ENCODE assay signal across 8 cellular contexts in genomic region chr1:226064816-226065248, GRCh38. TPM values are rescaled to one million over a fixed set of nuclear protein-coding genes. Genes with fewer than 3 reads are reported as not detected.
DNase-seq lines count a peak whose midpoint lies in the region; ATAC-seq, FAIRE-seq and TF ChIP-seq lines count a peak whose summit lies in the region.

No MANE protein-coding gene starts in this region.

- TF ChIP-seq CTCF in psoas muscle (IDR thresholded peaks at IDR 0.05), result peak; percentile 67

- peak overlapping the region; percentile 91 for H3K4me3 ChIP-seq in CD8-positive, alpha-beta memory T cell (ENCODE audit: low read length)
- peak overlapping the region; percentile 95 for H3K4me3 ChIP-seq in psoas muscle

- peaks cover 57 to 69% (median 60%) of the 10 kb centered on the region in 3 donors for H3K4me1 Mint-ChIP-seq in CD8-positive, alpha-beta memory T cell

- ATAC-seq in psoas muscle (peak in 1 of 4 donors; percentile 30), GM18873 (IDR thresholded peaks at IDR 0.05; ENCODE audit: low FRiP score, unreplicated experiment) (no peak)

- peaks cover 11 to 65% (median 15%) of the 10 kb centered on the region in 3 donors for H3K36me3 Mint-ChIP-seq in CD8-positive, alpha-beta memory T cell

- WGBS in psoas muscle, 3 donors, result 1% methylated on average over 5 of the region's 5 CpGs

- no peaks in the 10 kb centered on the region for H3K27me3 Mint-ChIP-seq in CD8-positive, alpha-beta memory T cell

- H3K36me3 ChIP-seq in CD8-positive, alpha-beta memory T cell (ENCODE audit: insufficient read depth, low read length), result peaks cover 37% of the 10 kb centered on the region
- peaks cover 0 to 47% of the 10 kb centered on the region in 2 donors for H3K36me3 ChIP-seq in psoas muscle (ENCODE audit: insufficient read depth in 1 of 2, low read depth in 1 of 2)

- H3K9me3 ChIP-seq in CD8-positive, alpha-beta memory T cell (ENCODE audit: low read length), result no peaks in the 10 kb centered on the region
- H3K9me3 ChIP-seq in psoas muscle, result no peaks in the 10 kb centered on the region

- peak overlapping the region; percentile 66 to 100 (median 82) for H3K27ac Mint-ChIP-seq in CD8-positive, alpha-beta memory T cell

- POLR2A ChIA-PET in CD8-positive, alpha-beta memory T cell (lab: Charles Lee), result interaction anchor here (0.7 to 1.5 kb wide), 9 partner anchors 9 to 638 kb away, joined by 3 to 22 read pairs (median 5); partner anchors contain the start of genes SDE2 and SRP9

- no peak for TF ChIP-seq POLR2A in H54 (IDR thresholded peaks at IDR 0.05; ENCODE audit: low read depth, low read length)

- peak; percentile 23 for FAIRE-seq in H54 (lab: Jason Lieb, UNC)

- intact Hi-C loops in psoas muscle (cut with DNase I), result loop anchor here (1.0 to 5.0 kb wide), 2 partner anchors 56 to 63 kb away; no protein-coding TSS in a partner anchor

- H3K9me3 Mint-ChIP-seq in CD8-positive, alpha-beta memory T cell, result no peaks in the 10 kb centered on the region

- no peaks in the 10 kb centered on the region for H3K27me3 ChIP-seq in CD8-positive, alpha-beta memory T cell (ENCODE audit: insufficient read depth, low read length, poor library complexity, severe bottlenecking)
- H3K27me3 ChIP-seq in psoas muscle (ENCODE audit: insufficient read depth in 3 of 3, low read length in 2 of 3), result no peaks in the 10 kb centered on the region

- H3K4me1 ChIP-seq in CD8-positive, alpha-beta memory T cell (ENCODE audit: insufficient read depth, low read length), result peaks cover 63% of the 10 kb centered on the region
- H3K4me1 ChIP-seq in psoas muscle, result peaks cover 41% of the 10 kb centered on the region

- peak overlapping the region; percentile 75 to 100 (median 85) for H3K4me3 Mint-ChIP-seq in CD8-positive, alpha-beta memory T cell

- DNase-seq in CD8-positive, alpha-beta memory T cell, result peak in 4 of 5 donors; percentile 22 to 59 (median 52)
- DNase-seq in H54 (ENCODE audit: insufficient read length, low spot score), result no peak
- peak; percentile 79 for DNase-seq in NCI-H82 (lab: John Stamatoyannopoulos, UW)
- peak; percentile 17 for DNase-seq in activated gamma-delta T cell treated with anti-CD3 and anti-CD28 coated beads, Interleukin-2, amount 50 U/mL, for 16 hours (ENCODE audit: low read depth)
- DNase-seq in germinal center (ENCODE audit: low spot score), result peak; percentile 33
- no peak for DNase-seq in psoas muscle
- no peak for DNase-seq in GM19240 (ENCODE audit: insufficient read length, low spot score)

- peak overlapping the region; percentile 96 for H3K27ac ChIP-seq in CD8-positive, alpha-beta memory T cell (ENCODE audit: low read depth, low read length)
- H3K27ac ChIP-seq in psoas muscle, result peak overlapping the region; percentile 99

- CTCF ChIA-PET in CD8-positive, alpha-beta memory T cell (lab: Charles Lee), result interaction anchor here (0.6 to 2.3 kb wide), 33 partner anchors 9 to 605 kb away, joined by 3 to 39 read pairs (median 4); partner anchors contain the start of genes PYCR2 and SDE2

RNA-seq across cellular contexts. Expression of gene H3-3A, which starts 2.3 kb away (rescaled TPM):
- total RNA-seq in CD8-positive, alpha-beta memory T cell, result 100 to 1,000 TPM; 356 to 372 TPM
- 803 TPM for polyA plus RNA-seq in CD8-positive, alpha-beta memory T cell
- 100 to 1,000 TPM; 187 to 284 (median 210) TPM for total RNA-seq in psoas muscle
- polyA plus RNA-seq in psoas muscle, result 100 to 1,000 TPM; 210 to 222 (median 210) TPM

Comparison
In these comparisons a context has a peak if more than half of its experiments do, and no peak if none do; other contexts are left out.
1. DNase-seq: peak in CD8-positive, alpha-beta memory T cell (4 of 5), NCI-H82 (single experiment), activated gamma-delta T cell treated with anti-CD3 and anti-CD28 coated beads, Interleukin-2, amount 50 U/mL, for 16 hours (single experiment) and germinal center (single experiment); none in H54 (single experiment), psoas muscle (0 of 2) and GM19240 (single experiment).